8 cellular contexts compared by ENCODE assay signal in the genomic region with DNA sequence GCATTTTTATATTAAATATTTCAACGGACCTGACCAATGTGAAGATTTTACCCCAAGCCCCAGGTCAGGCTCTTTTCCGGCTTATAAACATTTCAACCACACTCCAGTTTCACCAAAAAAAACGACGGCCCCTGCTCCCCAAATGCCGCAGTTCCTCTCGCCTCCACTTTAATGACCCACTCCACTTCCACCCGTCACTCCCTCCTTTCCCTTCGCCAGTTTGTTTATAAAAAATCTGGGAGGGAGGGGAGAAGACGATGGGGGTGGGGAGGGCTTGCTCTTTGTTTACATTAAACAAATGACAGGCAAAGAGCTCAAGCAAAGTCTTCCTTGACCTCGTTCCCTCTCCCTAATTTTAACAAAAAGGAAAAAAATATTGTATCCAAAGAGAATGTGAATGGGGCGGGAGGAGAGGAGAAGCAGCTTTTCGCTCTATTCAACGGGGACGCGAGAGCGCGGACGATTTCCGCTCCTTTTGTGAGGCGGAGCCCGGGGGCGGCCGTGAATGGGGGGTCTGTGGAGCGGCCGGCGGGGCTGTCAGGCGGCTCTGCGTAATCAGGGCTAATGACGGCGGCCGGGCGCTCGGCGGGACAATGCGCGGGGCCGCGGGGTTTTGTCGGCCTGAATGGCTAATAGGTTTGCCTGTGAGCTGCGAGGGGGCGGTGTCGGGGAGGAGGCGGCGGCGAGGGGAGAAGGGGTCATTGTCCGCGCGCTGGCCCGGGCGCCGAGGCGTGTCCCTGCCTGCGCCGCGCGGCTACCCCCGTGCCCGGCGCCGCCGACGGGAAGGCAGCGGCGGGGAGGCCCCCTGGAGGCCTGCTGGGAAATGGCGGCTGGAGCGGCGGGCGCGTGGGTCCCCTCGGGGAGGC. TPM values are rescaled to one million over a fixed set of nuclear protein-coding genes. Genes with fewer than 3 reads are reported as not detected.
DNase-seq lines count a peak whose midpoint lies in the region; ATAC-seq and TF ChIP-seq lines count a peak whose summit lies in the region.

No MANE protein-coding gene starts in this region.

- peak overlapping the region; percentile 79 for H3K4me2 ChIP-seq in parathyroid adenoma (ENCODE audit: low read length)

- no peak overlapping the region for H3K27ac ChIP-seq in RWPE1
- no peak overlapping the region for H3K27ac ChIP-seq in esophagus muscularis mucosa (replicated peaks in 1 of 4)
- H3K27ac ChIP-seq in parathyroid adenoma: peak overlapping the region; percentile 45

- CTCF ChIA-PET in GM10248 (lab: Yijun Ruan, JAX): interaction anchor here (0.7 to 1.6 kb wide), 6 partner anchors 10 to 184 kb away, joined by 3 to 6 read pairs (median 4); no protein-coding TSS in a partner anchor
- CTCF ChIA-PET in RWPE1 (lab: Yijun Ruan, JAX): interaction anchor here (0.6 to 0.9 kb wide), 3 partner anchors 10 to 720 kb away, joined by 3 to 5 read pairs (median 4); no protein-coding TSS in a partner anchor

- H3K79me2 ChIP-seq in parathyroid adenoma: no peaks in the 10 kb centered on the region

- 2% methylated on average over 28 of the region's 70 CpGs for WGBS in esophagus muscularis mucosa

- no peak for TF ChIP-seq EP300 in esophagus muscularis mucosa (IDR thresholded peaks at IDR 0.05)

- POLR2A ChIA-PET in GM10248 (lab: Yijun Ruan, JAX): no interaction called here
- POLR2A ChIA-PET in RWPE1 (lab: Yijun Ruan, JAX; ENCODE audit: low non-redundant PET): no interaction called here

- peak overlapping the region; percentile 91 for H2AFZ ChIP-seq in parathyroid adenoma

- peaks cover 26 to 41% (median 36%) of the 10 kb centered on the region in 4 donors for H3K4me1 ChIP-seq in esophagus muscularis mucosa
- no peaks in the 10 kb centered on the region for H3K4me1 ChIP-seq in parathyroid adenoma

- H3K9me3 ChIP-seq in esophagus muscularis mucosa (peaks cover 0 to 17% (median 7%) of the 10 kb centered on the region in 4 donors), parathyroid adenoma (ENCODE audit: control insufficient read depth, low read length) (no peaks in the 10 kb centered on the region)

- no peak for TF ChIP-seq POLR2A in esophagus muscularis mucosa (IDR thresholded peaks at IDR 0.05; ENCODE audit: low read depth)

- DNase-seq in GM10248 (ENCODE audit: extremely low spot score) (peak; percentile 56), RWPE1 (ENCODE audit: low spot score) (no peak), esophagus muscularis mucosa (ENCODE audit: extremely low spot score) (no peak), midbrain (lab: John Stamatoyannopoulos, UW) (no peak), cerebellar nuclear complex (lab: John Stamatoyannopoulos, UW) (no peak)

- TF ChIP-seq CTCF in GM10248 (IDR thresholded peaks at IDR 0.05; ENCODE audit: control extremely low read depth, extremely low read depth, low read depth, missing control alignments) (peak; percentile 41), RWPE1 (conservative IDR thresholded peaks at IDR 0.05; ENCODE audit: low read depth) (peak; percentile 32), esophagus muscularis mucosa (IDR thresholded peaks at IDR 0.05) (peak in 1 of 3 experiments; percentile 42), parathyroid adenoma (IDR thresholded peaks at IDR 0.05) (peak; percentile 38)

- ATAC-seq in HG03139 (IDR thresholded peaks at IDR 0.05; ENCODE audit: unreplicated experiment) (peak; percentile 50), GM18519 (IDR thresholded peaks at IDR 0.05; ENCODE audit: low FRiP score, unreplicated experiment) (no peak)

- H3K36me3 ChIP-seq in esophagus muscularis mucosa (no peaks in the 10 kb centered on the region), parathyroid adenoma (ENCODE audit: control insufficient read depth, insufficient read depth, low read length) (no peaks in the 10 kb centered on the region)

- H3K4me3 ChIP-seq in esophagus muscularis mucosa (peak overlapping the region; percentile 48 to 55 (median 48)), parathyroid adenoma (ENCODE audit: low read depth, low read length) (peak overlapping the region; percentile 49)

- peaks cover 6 to 95% (median 66%) of the 10 kb centered on the region in 4 donors for H3K27me3 ChIP-seq in esophagus muscularis mucosa
- peaks cover 11% of the 10 kb centered on the region for H3K27me3 ChIP-seq in parathyroid adenoma (ENCODE audit: control insufficient read depth, insufficient read depth, low read length)

- no peak overlapping the region for H3K9ac ChIP-seq in parathyroid adenoma

- intact Hi-C loops in esophagus muscularis mucosa (cut with DNase I): no loop called here

RNA-seq across cellular contexts. Expression of a gene that starts 5.7 kb away (rescaled TPM):
- total RNA-seq in esophagus muscularis mucosa: not detected

RNA-seq across cellular contexts. Expression of a gene that starts 28.7 kb away (rescaled TPM):
- total RNA-seq in esophagus muscularis mucosa: 1 to 10 TPM in 1 of 4 donors, under 1 TPM in 2, not detected in 1; 0.29 to 3.7 (median 0.50) TPM
